ENCODE assay signal across 1 cellular context in the genomic region with DNA sequence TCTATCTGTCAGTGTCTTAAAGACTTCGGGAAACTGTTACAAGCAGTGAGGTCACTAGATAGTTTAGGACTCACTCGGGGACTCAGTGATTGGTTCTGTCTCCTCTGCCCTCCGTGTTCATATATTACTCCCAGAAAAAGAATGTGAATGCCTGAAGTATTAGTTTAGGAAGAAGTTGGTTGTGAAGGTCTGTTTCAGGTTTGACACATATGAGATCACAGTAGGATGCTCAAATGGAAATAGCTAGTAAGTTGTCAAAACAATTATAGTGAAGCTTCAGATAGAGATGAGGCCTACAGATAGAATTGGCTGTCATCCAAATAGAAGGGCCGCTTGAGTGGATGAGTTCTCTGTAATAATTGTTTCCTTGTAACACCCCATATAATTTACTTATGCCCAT.
TF ChIP-seq lines count a peak whose summit lies in the region.

No MANE protein-coding gene starts in this region.

TF ChIP-seq in IMR-90, 13 proteins besides CTCF, POLR2A, EP300 and RAD21 (continued from another document):
- TF ChIP-seq BHLHE40 (IDR thresholded peaks at IDR 0.05; ENCODE audit: low read depth, low read length) (no peak), MAZ (IDR thresholded peaks at IDR 0.05; ENCODE audit: borderline replicate concordance, low read depth, low read length) (no peak), MAFK (IDR thresholded peaks at IDR 0.05; ENCODE audit: low read depth, low read length) (no peak), RCOR1 (IDR thresholded peaks at IDR 0.05; ENCODE audit: insufficient replicate concordance, low read length) (no peak), USF2 (IDR thresholded peaks at IDR 0.05; ENCODE audit: low read depth, low read length) (no peak), MXI1 (IDR thresholded peaks at IDR 0.05; ENCODE audit: borderline replicate concordance, low read depth, low read length) (no peak)
